Comparison of ENCODE assay signal across 25 cellular contexts in genomic region chr6:87743454-87743853, GRCh38. TPM values are rescaled to one million over a fixed set of nuclear protein-coding genes. Genes with fewer than 3 reads are reported as not detected.
DNase-seq lines count a peak whose midpoint lies in the region; ATAC-seq, FAIRE-seq and TF ChIP-seq lines count a peak whose summit lies in the region.
"Had no signal": no experiment of that assay in that cellular context is flagged by ENCODE, and none has a peak within 500 bp of the region (broad histone marks: within the 10 kb centered on the region; RNA-seq: fewer than 3 reads in every experiment).

No MANE protein-coding gene starts in this region.

- CTCF ChIA-PET in K562 (lab: Yijun Ruan, JAX; ENCODE audit: low intra/inter-chr PET ratio), result no interaction called here

- no peaks in the 10 kb centered on the region for H3K9me2 ChIP-seq in GM23338 (ENCODE audit: insufficient read depth)

- TF ChIP-seq CTCF in GM23338 (conservative IDR thresholded peaks at IDR 0.05; ENCODE audit: low read depth in 2 of 2), result no peak
- no peak for TF ChIP-seq CTCF in K562 (IDR thresholded peaks at IDR 0.05 in 2 of 3, conservative IDR thresholded peaks at IDR 0.05 in 1 of 3; ENCODE audit: insufficient read depth in 2 of 3, low read depth in 1 of 3, low read length in 3 of 3)
- TF ChIP-seq CTCF in right lobe of liver (IDR thresholded peaks at IDR 0.05), result no peak

- H3K4me3 ChIP-seq in BLaER1 treated with 17β-estradiol and CSF1 and Interleukin-3, amounts not matched to agents 10 nM and 100 nM, result no peak overlapping the region
- no peak overlapping the region for H3K4me3 ChIP-seq in GM23338
- H3K4me3 ChIP-seq in K562, result no peak overlapping the region
- no peak overlapping the region for H3K4me3 ChIP-seq in right lobe of liver
- H3K4me3 ChIP-seq: A549, GM23248, MG63, SJSA1 had no signal

- no peaks in the 10 kb centered on the region for H3K9me1 ChIP-seq in K562 (ENCODE audit: control insufficient read depth, insufficient read depth, low read length)

- H3K27ac ChIP-seq in BLaER1 treated with 17β-estradiol and CSF1 and Interleukin-3, amounts not matched to agents 10 nM and 100 nM, result peak overlapping the region in 7 of 11 experiments; percentile 7 to 89 (median 32); a peak in 5 of 22 replicates
- no peak overlapping the region for H3K27ac ChIP-seq in GM23338 (ENCODE audit: low read depth)
- H3K27ac ChIP-seq in K562 (ENCODE audit: extremely low read depth, low read depth, low read length), result no peak overlapping the region
- H3K27ac ChIP-seq in right lobe of liver, result no peak overlapping the region
- H3K27ac ChIP-seq: A549, C4-2B, GM23248, SJSA1 had no signal

- H3K4me3 Mint-ChIP-seq in GM23338, result no peak overlapping the region
- H3K4me3 Mint-ChIP-seq in stimulated activated effector memory CD8-positive, alpha-beta T cell treated with anti-CD3 and anti-CD28 coated beads, Interleukin-12 subunit alpha, Interleukin-12 subunit beta, amount 100 ng/mL, for 72 hours, result no peak overlapping the region
- H3K4me3 Mint-ChIP-seq: H9 had no signal

- H3K9me3 ChIP-seq in BLaER1 treated with 17β-estradiol and CSF1 and Interleukin-3, amounts not matched to agents 10 nM and 100 nM (replicated peaks in 1 of 11), result no peaks in the 10 kb centered on the region
- no peaks in the 10 kb centered on the region for H3K9me3 ChIP-seq in K562 (replicated peaks; ENCODE audit: control insufficient read depth, insufficient read depth, low read depth, low read length)
- H3K9me3 ChIP-seq in right lobe of liver, result no peaks in the 10 kb centered on the region
- H3K9me3 ChIP-seq: A549, MG63, SJSA1 had no signal

- 15% methylated on average over 2 of the region's 2 CpGs for whole genome bisulfite sequencing in K562 (ENCODE audit: insufficient coverage, low coverage, missing lambda C conversion rate)
- 88% methylated on average over 2 of the region's 2 CpGs for WGBS in right lobe of liver (ENCODE audit: insufficient coverage, low coverage, low lambda C conversion rate, missing lambda C conversion rate)

- H3K27ac Mint-ChIP-seq in GM23338, result no peak overlapping the region
- H3K27ac Mint-ChIP-seq in stimulated activated effector memory CD8-positive, alpha-beta T cell treated with anti-CD3 and anti-CD28 coated beads, Interleukin-12 subunit alpha, Interleukin-12 subunit beta, amount 100 ng/mL, for 72 hours, result peak overlapping the region; percentile 74
- H3K27ac Mint-ChIP-seq: H9 had no signal

- no peaks in the 10 kb centered on the region for H4K20me1 ChIP-seq in BLaER1 treated with 17β-estradiol and CSF1 and Interleukin-3, amounts not matched to agents 10 nM and 100 nM
- no peaks in the 10 kb centered on the region for H4K20me1 ChIP-seq in GM23338 (replicated peaks; ENCODE audit: insufficient read depth)
- no peaks in the 10 kb centered on the region for H4K20me1 ChIP-seq in K562 (replicated peaks; ENCODE audit: control insufficient read depth, insufficient read depth, low read length)

- H3K4me1 Mint-ChIP-seq in GM23338, result no peaks in the 10 kb centered on the region
- H3K4me1 Mint-ChIP-seq in stimulated activated effector memory CD8-positive, alpha-beta T cell treated with anti-CD3 and anti-CD28 coated beads, Interleukin-12 subunit alpha, Interleukin-12 subunit beta, amount 100 ng/mL, for 72 hours, result peaks cover 44% of the 10 kb centered on the region
- H3K4me1 Mint-ChIP-seq: H9 had no signal

- H3K4me2 ChIP-seq in BLaER1 treated with 17β-estradiol and CSF1 and Interleukin-3, amounts not matched to agents 10 nM and 100 nM, result peak overlapping the region in 2 of 11 experiments; percentile 41 to 53; a peak in 4 of 22 replicates
- no peak overlapping the region for H3K4me2 ChIP-seq in GM23338
- no peak overlapping the region for H3K4me2 ChIP-seq in K562 (ENCODE audit: insufficient read depth, low read length)
- H3K4me2 ChIP-seq: A549 had no signal

- peaks cover 7 to 54% (median 12%) of the 10 kb centered on the region in 10 experiments; a peak in 17 of 20 replicates for H3K4me1 ChIP-seq in BLaER1 treated with 17β-estradiol and CSF1 and Interleukin-3, amounts not matched to agents 10 nM and 100 nM
- H3K4me1 ChIP-seq in GM23338 (ENCODE audit: insufficient read depth), result no peaks in the 10 kb centered on the region
- H3K4me1 ChIP-seq in K562 (replicated peaks in 1 of 2; ENCODE audit: control insufficient read depth in 2 of 2, insufficient read depth in 2 of 2, low read length in 2 of 2), result peaks cover 0 to 13% of the 10 kb centered on the region in 2 experiments; a peak in 2 of 5 replicates
- H3K4me1 ChIP-seq in right lobe of liver, result no peaks in the 10 kb centered on the region
- H3K4me1 ChIP-seq: SJSA1 had no signal

- no peak for ATAC-seq in GM23338
- ATAC-seq in K562, result no peak
- ATAC-seq in stimulated activated effector memory CD8-positive, alpha-beta T cell treated with anti-CD3 and anti-CD28 coated beads, Interleukin-12 subunit alpha, Interleukin-12 subunit beta, amount 100 ng/mL, for 72 hours, result no peak
- ATAC-seq in HG03460 (IDR thresholded peaks at IDR 0.05; ENCODE audit: unreplicated experiment), result no peak
- no peak for ATAC-seq in right lobe of liver
- ATAC-seq: A549, PC-3, Right ventricle myocardium inferior had no signal

- intact Hi-C loops in K562 (cut with micrococcal nuclease) (no loop called here), right lobe of liver (cut with DNase I) (no loop called here)

- H3K36me3 ChIP-seq in BLaER1 treated with 17β-estradiol and CSF1 and Interleukin-3, amounts not matched to agents 10 nM and 100 nM, result no peaks in the 10 kb centered on the region
- H3K36me3 ChIP-seq in GM23338 (ENCODE audit: insufficient read depth) (no peaks in the 10 kb centered on the region), K562 (ENCODE audit: control insufficient read depth, insufficient read depth, low read length) (no peaks in the 10 kb centered on the region), right lobe of liver (no peaks in the 10 kb centered on the region)
- H3K36me3 ChIP-seq: MG63, SJSA1 had no signal

- no peak for TF ChIP-seq EP300 in K562 (IDR thresholded peaks at IDR 0.05; ENCODE audit: low read length)

- POLR2A ChIA-PET in K562 (lab: Yijun Ruan, JAX), result no interaction called here

- H3K79me2 ChIP-seq in GM23338 (replicated peaks; ENCODE audit: insufficient read depth), result no peaks in the 10 kb centered on the region
- H3K79me2 ChIP-seq in K562 (ENCODE audit: control insufficient read depth, insufficient read depth, low read length), result no peaks in the 10 kb centered on the region

- TF ChIP-seq POLR2A in K562 (conservative IDR thresholded peaks at IDR 0.05) (no peak), right lobe of liver (IDR thresholded peaks at IDR 0.05) (no peak)

- peak overlapping the region; percentile 78 for H2AFZ ChIP-seq in GM23338
- H2AFZ ChIP-seq in K562 (ENCODE audit: low read depth, low read length), result no peak overlapping the region
- H2AFZ ChIP-seq: GM23248 had no signal

- no peak overlapping the region for H3K9ac ChIP-seq in BLaER1 treated with 17β-estradiol and CSF1 and Interleukin-3, amounts not matched to agents 10 nM and 100 nM
- H3K9ac ChIP-seq in K562 (ENCODE audit: insufficient read depth in 1 of 2, low read depth in 2 of 2, low read length in 2 of 2), result no peak overlapping the region
- H3K9ac ChIP-seq: GM23248 had no signal

- no peaks in the 10 kb centered on the region for H3K27me3 ChIP-seq in BLaER1 treated with 17β-estradiol and CSF1 and Interleukin-3, amounts not matched to agents 10 nM and 100 nM
- H3K27me3 ChIP-seq in GM23338 (ENCODE audit: insufficient read depth) (no peaks in the 10 kb centered on the region), K562 (ENCODE audit: control insufficient read depth in 2 of 2, insufficient read depth in 2 of 2, low read length in 2 of 2) (no peaks in the 10 kb centered on the region; a peak in 1 of 5 replicates), right lobe of liver (no peaks in the 10 kb centered on the region)
- H3K27me3 ChIP-seq: MG63, SJSA1 had no signal

- no TSS peak for BruUV-seq in K562 (replicated peaks; lab: Mats Ljungman, UMichigan)

- no peaks in the 10 kb centered on the region for H3K9me3 Mint-ChIP-seq in GM23338
- H3K9me3 Mint-ChIP-seq in stimulated activated effector memory CD8-positive, alpha-beta T cell treated with anti-CD3 and anti-CD28 coated beads, Interleukin-12 subunit alpha, Interleukin-12 subunit beta, amount 100 ng/mL, for 72 hours, result no peaks in the 10 kb centered on the region
- H3K9me3 Mint-ChIP-seq: H9 had no signal

- no peaks in the 10 kb centered on the region for H3K36me3 Mint-ChIP-seq in GM23338 (ENCODE audit: low read depth)
- peaks cover 11% of the 10 kb centered on the region for H3K36me3 Mint-ChIP-seq in stimulated activated effector memory CD8-positive, alpha-beta T cell treated with anti-CD3 and anti-CD28 coated beads, Interleukin-12 subunit alpha, Interleukin-12 subunit beta, amount 100 ng/mL, for 72 hours

- FAIRE-seq in K562 (lab: Jason Lieb, UNC), result no peak
- FAIRE-seq: A549, D721Med, HTR-8/SVneo had no signal

- TF ChIP-seq RAD21 in K562 (CRISPR knock-in tag; conservative IDR thresholded peaks at IDR 0.05 in 1 of 2, IDR thresholded peaks at IDR 0.05 in 1 of 2), result no peak

- H3K27me3 Mint-ChIP-seq in GM23338 (ENCODE audit: insufficient read depth, low read depth, poor library complexity), result peaks cover 2% of the 10 kb centered on the region

- in situ Hi-C loops in K562 (cut with MboI), result no loop called here

- H3F3A ChIP-seq in GM23338 (replicated peaks; ENCODE audit: low read depth), result no peaks in the 10 kb centered on the region

- DNase-seq in GM23338 (ENCODE audit: low spot score), result no peak
- DNase-seq in K562 (ENCODE audit: extremely low read depth in 1 of 4, low spot score in 3 of 4), result no peak
- no peak for DNase-seq in stimulated activated effector memory CD8-positive, alpha-beta T cell treated with anti-CD3 and anti-CD28 coated beads, Interleukin-12 subunit alpha, Interleukin-12 subunit beta, amount 100 ng/mL, for 72 hours (ENCODE audit: low spot score in 2 of 2)
- DNase-seq in right lobe of liver, result no peak
- DNase-seq in DMS 273 (lab: John Stamatoyannopoulos, UW; ENCODE audit: unreplicated experiment), result no peak
- DNase-seq: DMS53, GM23248, H9, KBM-7, MG63, NCI-H1105 treated with DMSO at 0.1 percent for 48 hours, NCI-H146, NCI-H1930, NCI-H2107, NCI-H524, NCI-H774, PC-3 had no signal

RNA-seq across cellular contexts. Expression of gene AKIRIN2, which starts 41.4 kb away (rescaled TPM):
- 57.4 and 62.1 TPM in 2 replicates for total RNA-seq in GM23338 (2014; rRNA removed; shearing (Covaris generic))
- polyA plus RNA-seq in GM23338 (2016; fragmentation: Nextera tagmentation; extraction: Ambion mirVana) (89.9 and 98.1 TPM in 2 replicates), K562 (2011; rRNA removed) (31.8 and 34.2 TPM in 2 replicates), K562 (2014; fragmentation: Illumina TruSeq; extraction: Trizol) (37.6 and 38.8 TPM in 2 replicates), K562 (2014; fragmentation: Nextera tagmentation; extraction: Ambion mirVana) (1 to 10 TPM; 5.8 to 9.1 TPM), K562 (2014; rRNA removed) (38.3 and 47.4 TPM in 2 replicates)
- 39.9 and 72.7 TPM in 2 replicates for total RNA-seq in K562 (2011; cell fraction: chromatin; rRNA removed; ENCODE audit: low replicate concordance)
- 43.6 and 44.0 TPM in 2 replicates for total RNA-seq in K562 (2011; cell fraction: nucleolus; rRNA removed)
- 65.6 and 75.4 TPM in 2 replicates for total RNA-seq in K562 (2011; cell fraction: nucleoplasm; rRNA removed)
- total RNA-seq in K562 (2014; rRNA removed) (28.1 and 31.1 TPM in 2 replicates), K562 (2014; rRNA removed; fragmentation: Illumina TruSeq; extraction: Trizol) (20.0 and 20.3 TPM in 2 replicates), K562 (2015; rRNA removed; fragmentation: Illumina TruSeq; extraction: Trizol) (15.7 and 16.0 TPM in 2 replicates), K562 (2021) (57.4 and 63.9 TPM in 2 replicates), right lobe of liver (10 to 100 TPM; 10.6 to 25.3 (median 18.6) TPM)
- polyA plus RNA-seq in K562 (2011; cell fraction: cytosol; rRNA removed), result 17.0 and 25.7 TPM in 2 replicates
- polyA plus RNA-seq in K562 (2011; cell fraction: nucleus; rRNA removed), result 36.0 and 50.3 TPM in 2 replicates
- 49.2 and 53.0 TPM in 2 replicates for polyA plus RNA-seq in K562 (2012)
- polyA minus RNA-seq in K562 (2011; rRNA and poly(A)+ RNA removed), result 20.1 and 24.1 TPM in 2 replicates
- polyA minus RNA-seq in K562 (2011; cell fraction: cytosol; rRNA and poly(A)+ RNA removed), result 21.3 and 26.2 TPM in 2 replicates
- 37.4 and 45.0 TPM in 2 replicates for polyA minus RNA-seq in K562 (2011; cell fraction: nucleus; rRNA and poly(A)+ RNA removed)

Comparison
In these comparisons a context has a peak if more than half of its experiments do, and no peak if none do; other contexts are left out.
1. H3K27ac ChIP-seq: peak in BLaER1 treated with 17β-estradiol and CSF1 and Interleukin-3, amounts not matched to agents 10 nM and 100 nM (7 of 11); none in GM23338 (single experiment), K562 (single experiment) and right lobe of liver (0 of 3).